In genomic region chr12:89782807-89783206, GRCh38 we compare ENCODE assay signal across 26 cellular contexts.
DNase-seq lines count a peak whose midpoint lies in the region; FAIRE-seq and TF ChIP-seq lines count a peak whose summit lies in the region.
"Had no signal": no experiment of that assay in that cellular context is flagged by ENCODE, and none has a peak within 500 bp of the region (broad histone marks: within the 10 kb centered on the region; RNA-seq: fewer than 3 reads in every experiment).

No MANE protein-coding gene starts in this region.

- H3K4me3 ChIP-seq in colonic mucosa (no peak overlapping the region), adrenal gland (no peak overlapping the region), testis (no peak overlapping the region)
- H3K4me3 ChIP-seq: HAP-1, spleen, transverse colon had no signal

- H3K4me3 Mint-ChIP-seq in mesothelial cell of epicardium, result no peak overlapping the region
- no peak overlapping the region for H3K4me3 Mint-ChIP-seq in activated CD4-positive, alpha-beta T cell treated with anti-CD3 and anti-CD28 coated beads, Interleukin-2, amount 10 ng/mL, durations not matched to agents 24 days and 14 days
- H3K4me3 Mint-ChIP-seq: activated B cell treated with CpG ODN at 0.5 μM for 24 hours; activated CD4-positive, alpha-beta memory T cell treated with anti-CD3 and anti-CD28 coated beads for 36 hours; activated T-helper 17 cell treated with anti-CD3 and anti-CD28 coated beads, Interleukin-2, amount 50 U/mL, for 72 hours; effector memory CD8-positive, alpha-beta T cell; natural killer cell had no signal

- intact Hi-C loops in colonic mucosa (cut with DNase I) (no loop called here), adrenal gland (cut with DNase I) (no loop called here), testis (cut with DNase I; ENCODE audit: low total_unique reads) (no loop called here)
- intact Hi-C loops in activated CD4-positive, alpha-beta T cell treated with anti-CD3 and anti-CD28 coated beads, Interleukin-2, amount 10 ng/mL, durations not matched to agents 24 days and 14 days (cut with micrococcal nuclease), result no loop called here

- H3K36me3 Mint-ChIP-seq in mesothelial cell of epicardium, result peaks cover 12% of the 10 kb centered on the region
- peaks cover 2% of the 10 kb centered on the region for H3K36me3 Mint-ChIP-seq in activated CD4-positive, alpha-beta T cell treated with anti-CD3 and anti-CD28 coated beads, Interleukin-2, amount 10 ng/mL, durations not matched to agents 24 days and 14 days (ENCODE audit: low read depth)

- no peaks in the 10 kb centered on the region for H3K27me3 Mint-ChIP-seq in mesothelial cell of epicardium (ENCODE audit: low read depth)
- no peaks in the 10 kb centered on the region for H3K27me3 Mint-ChIP-seq in activated CD4-positive, alpha-beta T cell treated with anti-CD3 and anti-CD28 coated beads, Interleukin-2, amount 10 ng/mL, durations not matched to agents 24 days and 14 days
- H3K27me3 Mint-ChIP-seq: activated B cell treated with CpG ODN at 0.5 μM for 24 hours; activated CD4-positive, alpha-beta memory T cell treated with anti-CD3 and anti-CD28 coated beads for 36 hours; activated T-helper 17 cell treated with anti-CD3 and anti-CD28 coated beads, Interleukin-2, amount 50 U/mL, for 72 hours; effector memory CD8-positive, alpha-beta T cell had no signal

- no peaks in the 10 kb centered on the region for H3K9me3 ChIP-seq in colonic mucosa
- no peaks in the 10 kb centered on the region for H3K9me3 ChIP-seq in adrenal gland (replicated peaks in 1 of 3)
- no peaks in the 10 kb centered on the region for H3K9me3 ChIP-seq in testis
- H3K9me3 ChIP-seq: BE2C had no signal

- peaks cover 28% of the 10 kb centered on the region for H3K9me3 Mint-ChIP-seq in mesothelial cell of epicardium
- peaks cover 19% of the 10 kb centered on the region for H3K9me3 Mint-ChIP-seq in activated CD4-positive, alpha-beta T cell treated with anti-CD3 and anti-CD28 coated beads, Interleukin-2, amount 10 ng/mL, durations not matched to agents 24 days and 14 days
- H3K9me3 Mint-ChIP-seq: effector memory CD8-positive, alpha-beta T cell; natural killer cell had no signal

- H3K4me1 ChIP-seq in colonic mucosa (no peaks in the 10 kb centered on the region), adrenal gland (replicated peaks in 1 of 2) (no peaks in the 10 kb centered on the region), testis (no peaks in the 10 kb centered on the region)
- H3K4me1 ChIP-seq: BE2C, HAP-1 had no signal

- H3K27ac ChIP-seq in colonic mucosa (peak overlapping the region; percentile 18), adrenal gland (no peak overlapping the region), testis (no peak overlapping the region)
- H3K27ac ChIP-seq: KMS-11, spleen had no signal

- H3K36me3 ChIP-seq in colonic mucosa (no peaks in the 10 kb centered on the region), adrenal gland (replicated peaks in 1 of 2) (no peaks in the 10 kb centered on the region), testis (ENCODE audit: low read depth, missing control alignments) (no peaks in the 10 kb centered on the region)
- H3K36me3 ChIP-seq: BE2C, HAP-1, spleen, transverse colon had no signal

- DNase-seq in ELR (ENCODE audit: low read depth) (peak; percentile 38), LHCN-M2 (ENCODE audit: low read depth) (peak; percentile 52), colonic mucosa (no peak), mesothelial cell of epicardium (ENCODE audit: low spot score in 2 of 2, unreplicated experiment in 2 of 2) (no peak), D721Med (ENCODE audit: insufficient read length, low spot score) (no peak), adrenal gland (no peak), testis (no peak)
- no peak for DNase-seq in activated CD4-positive, alpha-beta T cell treated with anti-CD3 and anti-CD28 coated beads, Interleukin-2, amount 10 ng/mL, durations not matched to agents 24 days and 14 days
- DNase-seq: activated B cell treated with CpG ODN at 0.5 μM for 24 hours; activated CD4-positive, alpha-beta memory T cell treated with anti-CD3 and anti-CD28 coated beads for 36 hours; activated CD8-positive, alpha-beta memory T cell treated with anti-CD3 and anti-CD28 coated beads, Interleukin-2, amount 50 U/mL, for 4 hours; BE2C; cortex of kidney; effector memory CD8-positive, alpha-beta T cell; GDM1; left ventricle myocardium superior; midbrain; natural killer cell; NCI-H146; NCI-H2107; spleen; transverse colon had no signal

- H3K4me1 Mint-ChIP-seq in mesothelial cell of epicardium, result peaks cover 15% of the 10 kb centered on the region
- no peaks in the 10 kb centered on the region for H3K4me1 Mint-ChIP-seq in activated CD4-positive, alpha-beta T cell treated with anti-CD3 and anti-CD28 coated beads, Interleukin-2, amount 10 ng/mL, durations not matched to agents 24 days and 14 days
- H3K4me1 Mint-ChIP-seq: activated T-helper 17 cell treated with anti-CD3 and anti-CD28 coated beads, Interleukin-2, amount 50 U/mL, for 72 hours had no signal

- TF ChIP-seq POLR2A in adrenal gland (IDR thresholded peaks at IDR 0.05) (no peak), testis (IDR thresholded peaks at IDR 0.05) (no peak)

- WGBS in adrenal gland, 4 donors, result 52 to 73% (median 61%) methylated on average over 1 of the region's 1 CpG
- WGBS in testis, 2 donors, result 73% methylated on average over 1 of the region's 1 CpG

- H3K27me3 ChIP-seq in colonic mucosa, result no peaks in the 10 kb centered on the region
- H3K27me3 ChIP-seq in adrenal gland, result no peaks in the 10 kb centered on the region
- H3K27me3 ChIP-seq in testis, result no peaks in the 10 kb centered on the region
- H3K27me3 ChIP-seq: BE2C, spleen, transverse colon had no signal

- H3K27ac Mint-ChIP-seq in mesothelial cell of epicardium, result peak overlapping the region; percentile 6
- H3K27ac Mint-ChIP-seq in activated CD4-positive, alpha-beta T cell treated with anti-CD3 and anti-CD28 coated beads, Interleukin-2, amount 10 ng/mL, durations not matched to agents 24 days and 14 days, result no peak overlapping the region
- H3K27ac Mint-ChIP-seq: activated B cell treated with CpG ODN at 0.5 μM for 24 hours; activated CD4-positive, alpha-beta memory T cell treated with anti-CD3 and anti-CD28 coated beads for 36 hours; activated naive CD4-positive, alpha-beta T cell treated with anti-CD3 and anti-CD28 coated beads, Interleukin-2, amount 50 U/mL, for 72 hours; activated T-helper 17 cell treated with anti-CD3 and anti-CD28 coated beads, Interleukin-2, amount 50 U/mL, for 72 hours; effector memory CD8-positive, alpha-beta T cell; natural killer cell had no signal

- no peak for FAIRE-seq in D721Med (lab: Jason Lieb, UNC)

- TF ChIP-seq CTCF in colonic mucosa (IDR thresholded peaks at IDR 0.05) (no peak), mesothelial cell of epicardium (IDR thresholded peaks at IDR 0.05; ENCODE audit: unreplicated experiment) (no peak), D721Med (IDR thresholded peaks at IDR 0.05; ENCODE audit: insufficient read depth, missing control alignments) (no peak), adrenal gland (IDR thresholded peaks at IDR 0.05) (no peak), testis (IDR thresholded peaks at IDR 0.05) (no peak)

- no peak overlapping the region for H3K9ac ChIP-seq in colonic mucosa (ENCODE audit: low read depth in 2 of 2, low read length in 2 of 2)
- H3K9ac ChIP-seq: KMS-11 had no signal

Comparison
In these comparisons a context has a peak if more than half of its experiments do, and no peak if none do; other contexts are left out.
1. DNase-seq: peak in ELR (single experiment) and LHCN-M2 (single experiment); none in colonic mucosa (single experiment), mesothelial cell of epicardium (0 of 2), D721Med (single experiment), activated CD4-positive, alpha-beta T cell treated with anti-CD3 and anti-CD28 coated beads, Interleukin-2, amount 10 ng/mL, durations not matched to agents 24 days and 14 days (single experiment), adrenal gland (0 of 7) and testis (single experiment).